Comparison of ENCODE assay signal across 6 cellular contexts in the genomic region with DNA sequence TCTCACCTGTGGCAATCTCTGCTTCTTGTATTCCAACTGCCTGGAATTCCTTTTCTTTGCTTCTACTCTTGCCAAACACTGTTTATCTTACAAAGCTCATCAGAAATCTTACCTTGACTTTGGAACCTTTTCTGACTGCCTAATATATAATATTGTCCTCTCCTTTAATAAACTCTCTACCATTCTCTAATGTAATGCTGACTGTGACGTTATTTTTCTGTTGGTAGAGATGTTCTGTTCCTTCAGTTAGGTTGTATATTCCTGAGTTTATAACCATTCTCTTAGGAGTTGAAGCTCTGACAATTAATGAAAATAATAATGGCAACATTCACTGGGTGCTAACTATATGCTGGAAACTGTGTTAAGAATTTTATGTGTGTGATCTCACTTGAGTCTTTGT.
"Had no signal": no experiment of that assay in that cellular context is flagged by ENCODE, and none has a peak within 500 bp of the region (broad histone marks: within the 10 kb centered on the region; RNA-seq: fewer than 3 reads in every experiment).

No MANE protein-coding gene starts in this region.

- DNase-seq: KBM-7, KG1 had no signal

- FAIRE-seq: HTR-8/SVneo, K562 had no signal

- ATAC-seq: K562 had no signal

- H3K27ac ChIP-seq: HL-60, KMS-11 had no signal

- H3K4me3 ChIP-seq: K562 had no signal

- H3K4me2 ChIP-seq: KMS-11 had no signal

- H3K9ac ChIP-seq: KMS-11 had no signal
